Comparison of ENCODE assay signal across 25 cellular contexts in genomic region chr11:7924526-7924925, GRCh38. TPM values are rescaled to one million over a fixed set of nuclear protein-coding genes. Genes with fewer than 3 reads are reported as not detected.
"Had no signal": no experiment of that assay in that cellular context is flagged by ENCODE, and none has a peak within 500 bp of the region (broad histone marks: within the 10 kb centered on the region; RNA-seq: fewer than 3 reads in every experiment).

No MANE protein-coding gene starts in this region.

- H3K9me2 ChIP-seq: SK-N-SH had no signal

- H3K4me3 ChIP-seq: MG63 had no signal

- ATAC-seq: Panc1, PC-3 had no signal

- FAIRE-seq: HTR-8/SVneo had no signal

- H3K27me3 ChIP-seq: MG63 had no signal

- DNase-seq: Karpas-422, KG1, MG63, NCI-H1092, NCI-H1105 treated with DMSO at 0.1 percent for 48 hours, NCI-H1417 treated with DMSO at 0.1 percent for 48 hours, NCI-H146, NCI-H1694 treated with DMSO at 0.1 percent for 48 hours, NCI-H1930, NCI-H2081, NCI-H2171, NCI-H226, NCI-H446, NCI-H510A, NCI-H524 treated with DMSO at 0.1 percent for 48 hours, NCI-H69, NCI-H774, PC-3, SHP77, SK-N-SH had no signal

- H3K36me3 ChIP-seq: MG63 had no signal

- H3K9me3 ChIP-seq: MG63, SK-N-SH had no signal

- H3K4me2 ChIP-seq: SK-N-SH had no signal

- H3K27ac ChIP-seq: HL-60, RWPE1 had no signal

RNA-seq across cellular contexts. Expression of gene OR10A6, which starts 6.5 kb away (rescaled TPM):
- total RNA-seq: PC-3, SK-MEL-5 had no signal
- polyA plus RNA-seq: SK-N-SH had no signal

RNA-seq across cellular contexts. Expression of gene OR10A3, which starts 17.0 kb away (rescaled TPM):
- total RNA-seq: PC-3, SK-MEL-5 had no signal
- polyA plus RNA-seq: SK-N-SH had no signal

RNA-seq across cellular contexts. Expression of gene NLRP10, which starts 40.7 kb away (rescaled TPM):
- total RNA-seq: SK-MEL-5 had no signal
